8 cellular contexts compared by ENCODE assay signal in genomic region chr15:68298882-68299381, GRCh38. TPM values are rescaled to one million over a fixed set of nuclear protein-coding genes. Genes with fewer than 3 reads are reported as not detected.
DNase-seq lines count a peak whose midpoint lies in the region; ATAC-seq and TF ChIP-seq lines count a peak whose summit lies in the region.

No MANE protein-coding gene starts in this region.

- H3K36me3 ChIP-seq in neural cell (ENCODE audit: insufficient read depth, low read length) (no peaks in the 10 kb centered on the region), GM23338 (ENCODE audit: insufficient read depth) (no peaks in the 10 kb centered on the region)

- TF ChIP-seq RAD21 in neural cell (conservative IDR thresholded peaks at IDR 0.05): no peak

- H3K4me3 ChIP-seq in GM08714 (ENCODE audit: low read length) (peak overlapping the region; percentile 47; the same call in 1 of the 2 replicates), neural cell (ENCODE audit: low read length) (no peak overlapping the region), GM23338 (no peak overlapping the region)

- H3K27ac Mint-ChIP-seq in GM23338: no peak overlapping the region

- H3K27me3 ChIP-seq in neural cell (ENCODE audit: insufficient read depth, low read depth, low read length) (no peaks in the 10 kb centered on the region), GM23338 (ENCODE audit: insufficient read depth) (no peaks in the 10 kb centered on the region)

- H3K9me2 ChIP-seq in neural cell (ENCODE audit: insufficient read depth, low read length) (no peaks in the 10 kb centered on the region), GM23338 (ENCODE audit: insufficient read depth) (no peaks in the 10 kb centered on the region)

- H4K20me1 ChIP-seq in neural cell (ENCODE audit: insufficient read depth) (no peaks in the 10 kb centered on the region), GM23338 (replicated peaks; ENCODE audit: insufficient read depth) (no peaks in the 10 kb centered on the region)

- ATAC-seq in GM21360 (IDR thresholded peaks at IDR 0.05; ENCODE audit: unreplicated experiment) (peak; percentile 82), HG03575 (IDR thresholded peaks at IDR 0.05; ENCODE audit: extremely low read depth, insufficient number of reproducible peaks, low FRiP score, unreplicated experiment) (peak; percentile 70), GM23338 (no peak)

- H3K9me3 Mint-ChIP-seq in GM23338: no peaks in the 10 kb centered on the region

- H3K36me3 Mint-ChIP-seq in GM23338 (ENCODE audit: low read depth): no peaks in the 10 kb centered on the region; the same call in 2 of the 3 replicates

- H3K4me2 ChIP-seq in neural cell (ENCODE audit: low read length) (no peak overlapping the region), GM23338 (no peak overlapping the region)

- no peak for TF ChIP-seq EP300 in neural cell (conservative IDR thresholded peaks at IDR 0.05; ENCODE audit: poor library complexity, severe bottlenecking)

- no peaks in the 10 kb centered on the region for H3K9me3 ChIP-seq in neural cell (ENCODE audit: low read length)

- H3F3A ChIP-seq in neural cell (ENCODE audit: insufficient read depth, low read length, poor library complexity, severe bottlenecking) (no peaks in the 10 kb centered on the region), GM23338 (replicated peaks; ENCODE audit: low read depth) (0 out of 2 replicates have a peak, but pooled peaks cover 3% of the 10 kb centered on the region)

- H2AFZ ChIP-seq in neural cell (ENCODE audit: low read depth, low read length) (no peak overlapping the region), GM23338 (no peak overlapping the region)

- H3K4me1 ChIP-seq in GM23338 (ENCODE audit: insufficient read depth): peaks cover 4% of the 10 kb centered on the region

- peaks cover 8% of the 10 kb centered on the region for H3K4me1 Mint-ChIP-seq in GM23338

- H3K27ac ChIP-seq in neural cell (ENCODE audit: low read length) (peak overlapping the region; percentile 53), GM23338 (ENCODE audit: low read depth) (no peak overlapping the region; the same call in 1 of the 2 replicates)

- TF ChIP-seq CTCF in neural cell (IDR thresholded peaks at IDR 0.05; ENCODE audit: poor library complexity, severe bottlenecking) (no peak), GM23338 (conservative IDR thresholded peaks at IDR 0.05; ENCODE audit: low read depth in 2 of 2) (no peak)

- H3K79me2 ChIP-seq in neural cell (replicated peaks; ENCODE audit: insufficient read depth, low read length) (peaks cover 5% of the 10 kb centered on the region), GM23338 (replicated peaks; ENCODE audit: insufficient read depth) (peaks cover 18% of the 10 kb centered on the region)

- no peak overlapping the region for H3K9ac ChIP-seq in neural cell (ENCODE audit: low read length)

- H3K27me3 Mint-ChIP-seq in GM23338 (ENCODE audit: insufficient read depth, low read depth, poor library complexity): no peaks in the 10 kb centered on the region

- H3K4me3 Mint-ChIP-seq in GM23338: no peak overlapping the region

- DNase-seq in central memory CD4-positive, alpha-beta T cell: peak; percentile 31
- DNase-seq in GM23338 (ENCODE audit: low spot score) (no peak), GF-D8 (lab: John Stamatoyannopoulos, UW) (no peak)
- no peak for DNase-seq in stimulated activated CD4-positive, alpha-beta T cell treated with anti-CD3 and anti-CD28 coated beads, Interleukin-4, amount 100 ng/mL, for 1 hour

TF ChIP-seq in neural cell, 6 proteins besides CTCF, POLR2A, EP300 and RAD21:
- TF ChIP-seq MXI1 (conservative IDR thresholded peaks at IDR 0.05; ENCODE audit: poor library complexity, severe bottlenecking): no peak
- TF ChIP-seq TAF1 (IDR thresholded peaks at IDR 0.05; ENCODE audit: low read depth): no peak
- TF ChIP-seq EZH2 (IDR thresholded peaks at IDR 0.05; ENCODE audit: borderline replicate concordance, insufficient read depth, low read length, poor library complexity, severe bottlenecking): no peak
- TF ChIP-seq REST (IDR thresholded peaks at IDR 0.05; ENCODE audit: borderline replicate concordance): no peak
- TF ChIP-seq POLR2AphosphoS5 (IDR thresholded peaks at IDR 0.05): no peak
- TF ChIP-seq SMC3 (conservative IDR thresholded peaks at IDR 0.05; ENCODE audit: poor library complexity): no peak
TF ChIP-seq in neural cell: peak in this region for 0.

TF ChIP-seq in GM23338, 12 proteins besides CTCF, POLR2A, EP300 and RAD21:
- TF ChIP-seq EZH2phosphoT487 (IDR thresholded peaks at IDR 0.05; ENCODE audit: unreplicated experiment) (no peak), ZNF114 (CRISPR knock-in tag; IDR thresholded peaks at IDR 0.05) (no peak), JUNB (IDR thresholded peaks at IDR 0.05; ENCODE audit: unreplicated experiment) (no peak), ZNF462 (CRISPR knock-in tag; IDR thresholded peaks at IDR 0.05) (no peak), CREB1 (CRISPR knock-in tag; IDR thresholded peaks at IDR 0.05; ENCODE audit: low read depth) (no peak), ZNF331 (CRISPR knock-in tag; IDR thresholded peaks at IDR 0.05; ENCODE audit: low read depth) (no peak)
- TF ChIP-seq, protein P1, sequence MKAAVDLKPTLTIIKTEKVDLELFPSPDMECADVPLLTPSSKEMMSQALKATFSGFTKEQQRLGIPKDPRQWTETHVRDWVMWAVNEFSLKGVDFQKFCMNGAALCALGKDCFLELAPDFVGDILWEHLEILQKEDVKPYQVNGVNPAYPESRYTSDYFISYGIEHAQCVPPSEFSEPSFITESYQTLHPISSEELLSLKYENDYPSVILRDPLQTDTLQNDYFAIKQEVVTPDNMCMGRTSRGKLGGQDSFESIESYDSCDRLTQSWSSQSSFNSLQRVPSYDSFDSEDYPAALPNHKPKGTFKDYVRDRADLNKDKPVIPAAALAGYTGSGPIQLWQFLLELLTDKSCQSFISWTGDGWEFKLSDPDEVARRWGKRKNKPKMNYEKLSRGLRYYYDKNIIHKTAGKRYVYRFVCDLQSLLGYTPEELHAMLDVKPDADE (IDR thresholded peaks at IDR 0.05): no peak

RNA-seq across cellular contexts. Expression of gene FEM1B, which starts 21.4 kb away (rescaled TPM):
- polyA plus RNA-seq in neural cell: 51.1 and 58.0 TPM in 2 replicates
- 191 and 204 TPM in 2 replicates for polyA minus RNA-seq in neural cell
- 82.0 and 82.4 TPM in 2 replicates for total RNA-seq in GM23338 (2014; rRNA removed; shearing (Covaris generic))
- polyA plus RNA-seq in GM23338 (2016; fragmentation: Nextera tagmentation; extraction: Ambion mirVana): 11.6 and 13.0 TPM in 2 replicates
